9 cellular contexts compared by ENCODE assay signal in genomic region chr1:206575894-206576737, GRCh38. TPM values are rescaled to one million over a fixed set of nuclear protein-coding genes. Genes with fewer than 3 reads are reported as not detected.
DNase-seq lines count a peak whose midpoint lies in the region; ATAC-seq and TF ChIP-seq lines count a peak whose summit lies in the region.
"Had no signal": no experiment of that assay in that cellular context is flagged by ENCODE, and none has a peak within 500 bp of the region (broad histone marks: within the 10 kb centered on the region; RNA-seq: fewer than 3 reads in every experiment).

No MANE protein-coding gene starts in this region.

- intact Hi-C loops in ascending aorta (cut with DNase I) (no loop called here), PC-3 (cut with micrococcal nuclease) (no loop called here), prostate gland (cut with DNase I) (no loop called here)

- ATAC-seq in DND-41 (ENCODE audit: insufficient read depth, low read depth): no peak
- no peak for ATAC-seq in PC-3

- H3K4me3 ChIP-seq in DND-41 (ENCODE audit: low read depth in 1 of 2, low read length in 2 of 2) (no peak overlapping the region), ascending aorta (no peak overlapping the region), neutrophil (ENCODE audit: low read depth in 1 of 2, low read length in 1 of 2) (peak overlapping the region; percentile 56 to 66), PC-3 (ENCODE audit: low read length) (no peak overlapping the region), prostate gland (no peak overlapping the region)
- H3K4me3 ChIP-seq: SK-N-MC had no signal

- H3K4me1 ChIP-seq in DND-41 (ENCODE audit: insufficient read depth, low read length): peaks cover 29% of the 10 kb centered on the region
- H3K4me1 ChIP-seq in ascending aorta: peaks cover 0 to 5% of the 10 kb centered on the region in 2 donors
- peaks cover 100% of the 10 kb centered on the region in 2 experiments for H3K4me1 ChIP-seq in neutrophil (ENCODE audit: control insufficient read depth in 1 of 2, insufficient read depth in 1 of 2, low read depth in 1 of 2, low read length in 1 of 2)
- H3K4me1 ChIP-seq in PC-3 (ENCODE audit: insufficient read depth, low read length): peaks cover 28% of the 10 kb centered on the region
- no peaks in the 10 kb centered on the region for H3K4me1 ChIP-seq in prostate gland (replicated peaks)

- H4K20me1 ChIP-seq in DND-41 (ENCODE audit: insufficient read depth, low read length): peaks cover 47% of the 10 kb centered on the region
- no peaks in the 10 kb centered on the region for H4K20me1 ChIP-seq in PC-3 (ENCODE audit: low read length)

- BruUV-seq in PC-3 (replicated peaks; lab: Mats Ljungman, UMichigan): no TSS peak

- H3K79me2 ChIP-seq in DND-41 (ENCODE audit: insufficient read depth, low read length) (peaks cover 99% of the 10 kb centered on the region), PC-3 (ENCODE audit: low read length) (no peaks in the 10 kb centered on the region)

- DNase-seq in DND-41 (no peak), NCI-H1417 treated with DMSO at 0.1 percent for 48 hours (lab: John Stamatoyannopoulos, UW) (peak; percentile 88), ascending aorta (ENCODE audit: low spot score in 2 of 2) (no peak), NCI-H510A (lab: John Stamatoyannopoulos, UW) (no peak), RWPE1 (ENCODE audit: low spot score) (no peak), PC-3 (no peak), prostate gland (ENCODE audit: low spot score) (no peak)

- H2AFZ ChIP-seq in DND-41 (ENCODE audit: low read depth, low read length): no peak overlapping the region
- no peak overlapping the region for H2AFZ ChIP-seq in PC-3 (ENCODE audit: low read length)

- no peaks in the 10 kb centered on the region for H3K9me2 ChIP-seq in PC-3 (replicated peaks; ENCODE audit: low read length)

- no peaks in the 10 kb centered on the region for H3K27me3 ChIP-seq in DND-41 (ENCODE audit: insufficient read depth, low read length, poor library complexity)
- H3K27me3 ChIP-seq in ascending aorta: no peaks in the 10 kb centered on the region
- H3K27me3 ChIP-seq in neutrophil: no peaks in the 10 kb centered on the region
- H3K27me3 ChIP-seq in PC-3 (ENCODE audit: low read length): no peaks in the 10 kb centered on the region
- no peaks in the 10 kb centered on the region for H3K27me3 ChIP-seq in prostate gland (replicated peaks; ENCODE audit: insufficient read depth)

- TF ChIP-seq CTCF in DND-41 (IDR thresholded peaks at IDR 0.05; ENCODE audit: borderline replicate concordance, extremely low read depth, low read length, poor library complexity, severe bottlenecking): no peak
- no peak for TF ChIP-seq CTCF in ascending aorta (IDR thresholded peaks at IDR 0.05)
- no peak for TF ChIP-seq CTCF in neutrophil (IDR thresholded peaks at IDR 0.05)
- TF ChIP-seq CTCF in RWPE1 (conservative IDR thresholded peaks at IDR 0.05; ENCODE audit: low read depth): no peak
- no peak for TF ChIP-seq CTCF in PC-3 (conservative IDR thresholded peaks at IDR 0.05; ENCODE audit: low read depth, low read length)
- no peak for TF ChIP-seq CTCF in prostate gland (IDR thresholded peaks at IDR 0.05)

- peaks cover 3% of the 10 kb centered on the region for H3F3A ChIP-seq in PC-3 (ENCODE audit: low read length, unreplicated experiment)

- POLR2A ChIA-PET in RWPE1 (lab: Yijun Ruan, JAX; ENCODE audit: low non-redundant PET): interaction anchor here (1.1 kb wide), 1 partner anchor 25 kb away, joined by 3 read pairs; no protein-coding TSS in a partner anchor
- POLR2A ChIA-PET in PC-3 (lab: Charles Lee; ENCODE audit: unreplicated experiment): no interaction called here

- CTCF ChIA-PET in RWPE1 (lab: Yijun Ruan, JAX): interaction anchor here (0.7 to 5.0 kb wide), 6 partner anchors 8 to 106 kb away, joined by 3 to 18 read pairs (median 4); partner anchors contain the start of gene IKBKE
- CTCF ChIA-PET in PC-3 (lab: Charles Lee): interaction anchor here (0.6 kb wide), 1 partner anchor 97 kb away, joined by 3 read pairs; no protein-coding TSS in a partner anchor

- H3K36me3 ChIP-seq in DND-41 (ENCODE audit: insufficient read depth, low read length): peaks cover 51% of the 10 kb centered on the region
- no peaks in the 10 kb centered on the region for H3K36me3 ChIP-seq in ascending aorta
- peaks cover 38% of the 10 kb centered on the region for H3K36me3 ChIP-seq in neutrophil
- no peaks in the 10 kb centered on the region for H3K36me3 ChIP-seq in PC-3 (ENCODE audit: low read depth, low read length)
- H3K36me3 ChIP-seq in prostate gland: no peaks in the 10 kb centered on the region

- H3K9ac ChIP-seq in DND-41 (ENCODE audit: low read depth, low read length) (no peak overlapping the region), PC-3 (ENCODE audit: low read length) (no peak overlapping the region)

- H3K9me3 ChIP-seq in DND-41 (ENCODE audit: insufficient read depth, low read length, severe bottlenecking): no peaks in the 10 kb centered on the region
- H3K9me3 ChIP-seq in ascending aorta: no peaks in the 10 kb centered on the region
- no peaks in the 10 kb centered on the region for H3K9me3 ChIP-seq in neutrophil
- no peaks in the 10 kb centered on the region for H3K9me3 ChIP-seq in PC-3 (ENCODE audit: low read length)
- H3K9me3 ChIP-seq in prostate gland: no peaks in the 10 kb centered on the region

- peak overlapping the region; percentile 34; the same call in 1 of the 2 replicates for H3K4me2 ChIP-seq in DND-41 (ENCODE audit: insufficient read depth, low read length)
- no peak overlapping the region for H3K4me2 ChIP-seq in PC-3 (ENCODE audit: low read length)

- TF ChIP-seq POLR2A in prostate gland (IDR thresholded peaks at IDR 0.05): no peak

- WGBS in prostate gland: 89% methylated on average over 3 of the region's 3 CpGs

- H3K27ac ChIP-seq in DND-41 (ENCODE audit: low read length) (peak overlapping the region; percentile 54), ascending aorta (peak overlapping the region; percentile 31 to 54), neutrophil (peak overlapping the region; percentile 100), RWPE1 (no peak overlapping the region), PC-3 (ENCODE audit: low read length) (no peak overlapping the region), prostate gland (no peak overlapping the region)

RNA-seq across cellular contexts. Expression of gene EIF2D, which starts 36.1 kb away (rescaled TPM):
- 40.2 TPM for total RNA-seq in ascending aorta
- total RNA-seq in PC-3 (2014; rRNA removed): 107 and 110 TPM in 2 replicates
- total RNA-seq in prostate gland: 10 to 100 TPM; 42.8 to 60.2 TPM

RNA-seq across cellular contexts. Expression of gene DYRK3, which starts 59.2 kb away (rescaled TPM):
- total RNA-seq in ascending aorta: 17.9 TPM
- 12.1 and 14.1 TPM in 2 replicates for total RNA-seq in PC-3 (2014; rRNA removed)
- 1 to 10 TPM; 2.6 to 9.7 TPM for total RNA-seq in prostate gland

Comparison
In these comparisons a context has a peak if more than half of its experiments do, and no peak if none do; other contexts are left out.
1. H3K27ac ChIP-seq: peak in DND-41 (single experiment), ascending aorta (2 of 2) and neutrophil (single experiment); none in RWPE1 (single experiment), PC-3 (single experiment) and prostate gland (0 of 2).
2. H3K4me3 ChIP-seq: peak in neutrophil (2 of 2); none in DND-41 (0 of 2), ascending aorta (0 of 2), PC-3 (single experiment) and prostate gland (0 of 2).